Comparison of ENCODE assay signal across 31 cellular contexts in the genomic region with DNA sequence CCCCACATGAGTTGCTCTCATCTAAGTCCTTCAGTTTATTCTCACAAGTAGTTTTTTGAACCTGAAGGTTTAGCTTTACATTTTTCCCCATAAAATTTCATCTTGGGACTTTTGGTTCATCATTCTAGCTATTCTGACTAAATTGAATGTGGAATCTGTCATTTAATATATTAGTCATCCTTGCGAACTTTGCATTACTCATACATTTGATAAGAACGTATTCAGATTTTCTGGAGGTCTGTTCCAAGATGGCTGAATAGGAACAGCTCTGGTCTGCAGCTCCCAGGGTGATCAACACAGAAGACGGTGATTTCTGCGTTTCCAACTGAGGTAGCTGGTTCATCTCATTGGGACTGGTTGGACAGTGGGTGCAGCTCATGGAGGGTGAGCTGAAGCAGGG.
DNase-seq lines count a peak whose midpoint lies in the region; ATAC-seq, FAIRE-seq and TF ChIP-seq lines count a peak whose summit lies in the region.
"Had no signal": no experiment of that assay in that cellular context is flagged by ENCODE, and none has a peak within 500 bp of the region (broad histone marks: within the 10 kb centered on the region; RNA-seq: fewer than 3 reads in every experiment).

No MANE protein-coding gene starts in this region.

- DNase-seq in stimulated activated naive CD8-positive, alpha-beta T cell treated with anti-CD3 and anti-CD28 coated beads, Interleukin-15, Interleukin-2, amounts not matched to agents 100 U/mL and 50 U/mL, for 24 hours = no peak
- no peak for DNase-seq in stimulated activated naive CD8-positive, alpha-beta T cell treated with anti-CD3 and anti-CD28 coated beads, Interleukin-15, amount 100 ng/mL, for 72 hours
- DNase-seq in RCC 7860 (ENCODE audit: low spot score) (peak; percentile 24), cardiac fibroblast (ENCODE audit: low read depth in 2 of 2) (peak; percentile 42 to 54), NCI-H2227 treated with DMSO at 0.1 percent for 48 hours (lab: John Stamatoyannopoulos, UW) (no peak), DMS79 (lab: John Stamatoyannopoulos, UW) (no peak), NCI-H774 (lab: John Stamatoyannopoulos, UW) (no peak)
- DNase-seq: activated CD4-positive, alpha-beta T cell treated with anti-CD3 and anti-CD28 coated beads for 48 hours; activated naive CD4-positive, alpha-beta T cell treated with anti-CD3 and anti-CD28 coated beads for 36 hours; activated T-cell treated with anti-CD3 and anti-CD28 coated beads, Interleukin-2, amount 50 U/mL, for 1 hour; C1 segment of cervical spinal cord; COR-L47; DMS53; effector memory CD4-positive, alpha-beta T cell; NCI-H1048; NCI-H187; NCI-H2171; NCI-H524 treated with DMSO at 0.1 percent for 48 hours; posterior cingulate gyrus; right cardiac atrium; RPMI8226; stimulated activated CD4-positive, alpha-beta T cell treated with anti-CD3 and anti-CD28 coated beads, Interleukin-2, amount 100 ng/mL, for 24 hours; T-helper 17 cell had no signal

- no peak for TF ChIP-seq CTCF in cardiac fibroblast (IDR thresholded peaks at IDR 0.05; ENCODE audit: low read depth, low read length)

- H3K27me3 Mint-ChIP-seq in stimulated activated naive CD8-positive, alpha-beta T cell treated with anti-CD3 and anti-CD28 coated beads, Interleukin-15, amount 100 ng/mL, for 72 hours = no peaks in the 10 kb centered on the region
- H3K27me3 Mint-ChIP-seq: T-helper 17 cell, type B pancreatic cell had no signal

- no peak overlapping the region for H3K27ac Mint-ChIP-seq in stimulated activated naive CD8-positive, alpha-beta T cell treated with anti-CD3 and anti-CD28 coated beads, Interleukin-15, amount 100 ng/mL, for 72 hours
- H3K27ac Mint-ChIP-seq: activated naive CD4-positive, alpha-beta T cell treated with anti-CD3 and anti-CD28 coated beads for 36 hours; T-helper 17 cell; type B pancreatic cell had no signal

- H3K4me3 Mint-ChIP-seq in stimulated activated naive CD8-positive, alpha-beta T cell treated with anti-CD3 and anti-CD28 coated beads, Interleukin-15, amount 100 ng/mL, for 72 hours = no peak overlapping the region
- H3K4me3 Mint-ChIP-seq: activated naive CD4-positive, alpha-beta T cell treated with anti-CD3 and anti-CD28 coated beads for 36 hours; neural crest cell; T-helper 17 cell; type B pancreatic cell had no signal

- no peak for FAIRE-seq in RCC 7860 (lab: Jason Lieb, UNC)
- FAIRE-seq: frontal cortex had no signal

- peaks cover 10% of the 10 kb centered on the region for H3K4me1 Mint-ChIP-seq in stimulated activated naive CD8-positive, alpha-beta T cell treated with anti-CD3 and anti-CD28 coated beads, Interleukin-15, amount 100 ng/mL, for 72 hours
- H3K4me1 Mint-ChIP-seq: neural crest cell had no signal

- no peak overlapping the region for H3K4me3 ChIP-seq in cardiac fibroblast (replicated peaks in 1 of 2; ENCODE audit: low read depth in 2 of 2, low read length in 2 of 2)
- H3K4me3 ChIP-seq: cardiac muscle cell, coronary artery, hepatocyte, SK-N-MC had no signal

- peak; percentile 77 for ATAC-seq in stimulated activated naive CD8-positive, alpha-beta T cell treated with anti-CD3 and anti-CD28 coated beads, Interleukin-15, Interleukin-2, amounts not matched to agents 100 U/mL and 50 U/mL, for 24 hours
- ATAC-seq in stimulated activated naive CD8-positive, alpha-beta T cell treated with anti-CD3 and anti-CD28 coated beads, Interleukin-15, amount 100 ng/mL, for 72 hours = no peak
- ATAC-seq in GM21528 (IDR thresholded peaks at IDR 0.05; ENCODE audit: low FRiP score, unreplicated experiment) = no peak
- ATAC-seq: right cardiac atrium, T-helper 17 cell had no signal

- no peaks in the 10 kb centered on the region for H3K9me3 Mint-ChIP-seq in stimulated activated naive CD8-positive, alpha-beta T cell treated with anti-CD3 and anti-CD28 coated beads, Interleukin-15, amount 100 ng/mL, for 72 hours
- H3K9me3 Mint-ChIP-seq: activated naive CD4-positive, alpha-beta T cell treated with anti-CD3 and anti-CD28 coated beads for 36 hours; neural crest cell; type B pancreatic cell had no signal

Comparison
In these comparisons a context has a peak if more than half of its experiments do, and no peak if none do; other contexts are left out.
1. DNase-seq: peak in RCC 7860 (single experiment) and cardiac fibroblast (2 of 2); none in stimulated activated naive CD8-positive, alpha-beta T cell treated with anti-CD3 and anti-CD28 coated beads, Interleukin-15, Interleukin-2, amounts not matched to agents 100 U/mL and 50 U/mL, for 24 hours (single experiment), stimulated activated naive CD8-positive, alpha-beta T cell treated with anti-CD3 and anti-CD28 coated beads, Interleukin-15, amount 100 ng/mL, for 72 hours (0 of 2), NCI-H2227 treated with DMSO at 0.1 percent for 48 hours (single experiment), DMS79 (single experiment) and NCI-H774 (single experiment).